In the genomic region with DNA sequence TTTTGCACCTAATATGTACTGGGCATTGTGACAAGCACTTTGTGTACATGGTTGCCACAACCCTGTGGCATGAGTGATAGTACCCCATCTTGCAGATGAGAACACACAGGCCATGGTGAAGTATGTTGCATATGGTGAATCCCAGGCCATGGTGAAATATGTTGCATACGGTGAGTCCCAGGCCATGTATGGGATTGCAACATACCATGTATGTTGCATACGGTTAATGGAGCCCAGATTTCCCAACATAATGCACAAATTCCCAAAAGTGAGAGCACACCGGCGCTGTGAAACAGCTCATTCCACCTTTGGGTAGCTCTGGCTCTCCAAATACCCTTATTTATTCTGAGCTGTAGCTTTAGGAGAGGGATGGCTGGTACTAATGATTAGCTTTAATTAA, we compare ENCODE assay signal across 26 cellular contexts.
"Had no signal": no experiment of that assay in that cellular context is flagged by ENCODE, and none has a peak within 500 bp of the region (broad histone marks: within the 10 kb centered on the region; RNA-seq: fewer than 3 reads in every experiment).

No MANE protein-coding gene starts in this region.

- H3K4me1 ChIP-seq: esophagus squamous epithelium, gastrocnemius medialis, heart right ventricle, left lung, lower lobe of right lung had no signal

- DNase-seq: dermis blood vessel endothelial cell; dorsolateral prefrontal cortex; effector CD4-positive, alpha-beta T cell; effector memory CD4-positive, alpha-beta T cell; erythroblast; esophagus squamous epithelium; foreskin melanocyte; gastrocnemius medialis; glutamatergic neuron; head of caudate nucleus; heart right ventricle; hippocampal formation; left cardiac atrium; left lung; left ventricle myocardium superior; lower lobe of right lung; mesenchymal stem cell; mucosa of descending colon; naive B cell had no signal

- ATAC-seq: esophagus mucosa, gastrocnemius medialis, heart right ventricle, left cardiac atrium, left lung, left ventricle myocardium superior, lower lobe of right lung, mucosa of descending colon had no signal

- H3K4me3 ChIP-seq: coronary artery, dorsolateral prefrontal cortex, esophagus squamous epithelium, gastrocnemius medialis, heart right ventricle, left lung, lower lobe of right lung, mucosa of descending colon had no signal

- H3K9me3 ChIP-seq: esophagus squamous epithelium, gastrocnemius medialis, left lung, lower lobe of right lung, mucosa of descending colon had no signal

- H3K27me3 ChIP-seq: gastrocnemius medialis, left lung had no signal

- H3K27ac ChIP-seq: coronary artery, dorsolateral prefrontal cortex, epithelial cell of prostate, esophagus squamous epithelium, gastrocnemius medialis, heart right ventricle, left lung, lower lobe of right lung had no signal

- FAIRE-seq: colon, endometrium, islet of Langerhans, keratinocyte had no signal

- H3K36me3 ChIP-seq: esophagus squamous epithelium, gastrocnemius medialis, heart right ventricle, left lung, lower lobe of right lung had no signal
